ENCODE assay signal across 8 cellular contexts in genomic region chr5:95892784-95893354, GRCh38.
DNase-seq lines count a peak whose midpoint lies in the region; ATAC-seq and TF ChIP-seq lines count a peak whose summit lies in the region.

No MANE protein-coding gene starts in this region.

- no peak for TF ChIP-seq POLR2A in breast epithelium (IDR thresholded peaks at IDR 0.05)

- ATAC-seq in HG02885 (IDR thresholded peaks at IDR 0.05; ENCODE audit: poor library complexity, unreplicated experiment) (peak; percentile 70), HG03039 (IDR thresholded peaks at IDR 0.05; ENCODE audit: unreplicated experiment) (no peak)

- H3K36me3 ChIP-seq in breast epithelium (no peaks in the 10 kb centered on the region), endodermal cell (ENCODE audit: control insufficient read depth, insufficient read depth, low read length) (peaks cover 97% of the 10 kb centered on the region), osteoblast (ENCODE audit: insufficient read depth, low read length) (peaks cover 97% of the 10 kb centered on the region)

- intact Hi-C loops in MCF 10A (cut with micrococcal nuclease) (loop anchor here (1.0 kb wide), 1 partner anchor 443 kb away; no protein-coding TSS in a partner anchor), breast epithelium (cut with DNase I; ENCODE audit: low total_unique reads) (no loop called here)

- H3K4me1 Mint-ChIP-seq in MCF 10A (ENCODE audit: insufficient read depth, unreplicated experiment) (peaks cover 4% of the 10 kb centered on the region), endodermal cell (peaks cover 8% of the 10 kb centered on the region)

- H3K27ac ChIP-seq in breast epithelium (no peak overlapping the region), endodermal cell (ENCODE audit: low read depth, low read length) (no peak overlapping the region), osteoblast (ENCODE audit: low read depth, low read length) (peak overlapping the region; percentile 9)

- CTCF ChIA-PET in MCF 10A (lab: Yijun Ruan, JAX) = interaction anchor here (0.6 to 3.7 kb wide), 3 partner anchors 65 to 444 kb away, joined by 3 to 29 read pairs (median 4); no protein-coding TSS in a partner anchor

- peaks cover 3% of the 10 kb centered on the region for H4K20me1 ChIP-seq in osteoblast (ENCODE audit: insufficient read depth, low read length)

- H3K27ac Mint-ChIP-seq in MCF 10A (ENCODE audit: low read depth, unreplicated experiment) = no peak overlapping the region
- H3K27ac Mint-ChIP-seq in endodermal cell = no peak overlapping the region

- no TSS peak for BruUV-seq in MCF 10A (replicated peaks; lab: Mats Ljungman, UMichigan)

- WGBS in endodermal cell (ENCODE audit: insufficient coverage in 1 of 2, insufficient read length in 1 of 2), 2 experiments = 94% methylated on average over 4 of the region's 5 CpGs; no CpG with 5 or more reads in 1 of the 2 experiments

- no peaks in the 10 kb centered on the region for H3K9me3 ChIP-seq in breast epithelium
- no peaks in the 10 kb centered on the region for H3K9me3 ChIP-seq in endodermal cell (ENCODE audit: control insufficient read depth, low read length)
- H3K9me3 ChIP-seq in osteoblast (ENCODE audit: low read depth, low read length) = no peaks in the 10 kb centered on the region

- H3K27me3 Mint-ChIP-seq in MCF 10A (ENCODE audit: insufficient read depth, unreplicated experiment) = no peaks in the 10 kb centered on the region
- no peaks in the 10 kb centered on the region for H3K27me3 Mint-ChIP-seq in endodermal cell (ENCODE audit: insufficient read depth)

- H3K9me3 Mint-ChIP-seq in MCF 10A (ENCODE audit: unreplicated experiment) = no peaks in the 10 kb centered on the region
- no peaks in the 10 kb centered on the region for H3K9me3 Mint-ChIP-seq in endodermal cell

- no peaks in the 10 kb centered on the region for H3K27me3 ChIP-seq in breast epithelium
- H3K27me3 ChIP-seq in endodermal cell (ENCODE audit: control insufficient read depth, insufficient read depth, low read length, poor library complexity, severe bottlenecking) = no peaks in the 10 kb centered on the region
- no peaks in the 10 kb centered on the region for H3K27me3 ChIP-seq in osteoblast (ENCODE audit: insufficient read depth, low read length)

- no peak overlapping the region for H3K4me3 Mint-ChIP-seq in MCF 10A (ENCODE audit: unreplicated experiment)
- H3K4me3 Mint-ChIP-seq in endodermal cell = no peak overlapping the region

- POLR2A ChIA-PET in MCF 10A (lab: Yijun Ruan, JAX) = interaction anchor here (0.6 to 1.0 kb wide), 3 partner anchors 21 to 66 kb away, joined by 3 read pairs; no protein-coding TSS in a partner anchor

- H3K36me3 Mint-ChIP-seq in MCF 10A (ENCODE audit: insufficient read depth, unreplicated experiment) = peaks cover 97% of the 10 kb centered on the region
- H3K36me3 Mint-ChIP-seq in endodermal cell (ENCODE audit: low read depth) = peaks cover 38% of the 10 kb centered on the region

- peak; percentile 60 for DNase-seq in MCF 10A (ENCODE audit: unreplicated experiment)
- DNase-seq in breast epithelium (ENCODE audit: low spot score in 2 of 2) = no peak
- DNase-seq in SHP77 (lab: John Stamatoyannopoulos, UW) = peak; percentile 18 to 31
- DNase-seq in endodermal cell = peak; percentile 80
- peak; percentile 34 for DNase-seq in osteoblast (ENCODE audit: insufficient read length, low spot score, missing footprints)
- no peak for DNase-seq in DMS153 (lab: John Stamatoyannopoulos, UW)

- peaks cover 26% of the 10 kb centered on the region for H3K79me2 ChIP-seq in osteoblast (ENCODE audit: insufficient read depth, low read length)

- H3K4me3 ChIP-seq in breast epithelium (no peak overlapping the region), endodermal cell (ENCODE audit: low read length) (no peak overlapping the region), osteoblast (ENCODE audit: insufficient read depth, low read length) (no peak overlapping the region)

- H2AFZ ChIP-seq in osteoblast (ENCODE audit: low read length) = no peak overlapping the region

- TF ChIP-seq CTCF in MCF 10A (IDR thresholded peaks at IDR 0.05; ENCODE audit: unreplicated experiment) (peak; percentile 36), breast epithelium (IDR thresholded peaks at IDR 0.05) (peak in 1 of 3 donors; percentile 12), endodermal cell (conservative IDR thresholded peaks at IDR 0.05) (peak; percentile 80), osteoblast (IDR thresholded peaks at IDR 0.05; ENCODE audit: extremely low read depth, low read depth, low read length) (peak; percentile 63)

- no peaks in the 10 kb centered on the region for H3K4me1 ChIP-seq in breast epithelium
- H3K4me1 ChIP-seq in endodermal cell (ENCODE audit: control insufficient read depth, insufficient read depth, low read length) = no peaks in the 10 kb centered on the region
- H3K4me1 ChIP-seq in osteoblast (ENCODE audit: insufficient read depth, low read length) = no peaks in the 10 kb centered on the region

- H3K9ac ChIP-seq in endodermal cell (ENCODE audit: extremely low read depth, low read length, poor library complexity, severe bottlenecking) = no peak overlapping the region

- no peak overlapping the region for H3K4me2 ChIP-seq in osteoblast (ENCODE audit: insufficient read depth, low read length)

Comparison
In these comparisons a context has a peak if more than half of its experiments do, and no peak if none do; other contexts are left out.
1. DNase-seq: peak in MCF 10A (single experiment), SHP77 (2 of 2), endodermal cell (single experiment) and osteoblast (single experiment); none in breast epithelium (0 of 2) and DMS153 (single experiment).